Comparison of ENCODE assay signal across 12 cellular contexts in the genomic region with DNA sequence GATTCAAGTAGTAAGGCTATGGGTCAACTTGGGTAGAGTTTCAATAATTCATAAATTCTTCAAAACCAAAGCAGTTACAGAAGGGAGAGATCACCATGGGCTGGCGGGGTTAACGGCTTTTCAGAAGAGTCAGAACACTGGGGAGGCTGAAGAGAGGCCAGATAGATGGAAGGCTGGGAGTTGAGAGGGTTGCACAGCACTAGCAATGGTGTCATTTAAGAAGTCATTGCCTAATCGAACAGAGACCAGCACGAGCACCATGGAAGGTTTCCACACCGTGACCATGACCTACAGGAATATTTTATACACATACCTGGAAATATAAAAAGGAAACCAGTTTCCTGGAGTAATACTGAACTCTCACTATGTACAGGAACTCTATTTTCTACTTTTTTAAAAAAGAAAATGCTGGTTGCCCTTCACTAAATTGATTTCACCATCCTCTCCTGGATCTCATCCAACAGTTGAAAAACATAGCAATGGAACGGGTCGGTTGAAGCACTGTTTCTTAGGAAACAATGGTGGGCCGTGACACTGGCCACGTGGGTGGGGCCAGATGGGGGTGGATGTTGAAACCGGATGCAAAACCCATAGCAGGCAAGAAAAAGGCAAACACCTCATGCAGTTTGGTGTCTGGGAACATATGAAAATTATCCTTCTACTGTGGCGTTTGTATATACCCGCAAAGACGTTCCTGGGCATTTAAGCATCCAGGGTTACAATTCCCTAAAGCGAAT. TPM values are rescaled to one million over a fixed set of nuclear protein-coding genes. Genes with fewer than 3 reads are reported as not detected.
DNase-seq lines count a peak whose midpoint lies in the region; ATAC-seq and TF ChIP-seq lines count a peak whose summit lies in the region.
"Had no signal": no experiment of that assay in that cellular context is flagged by ENCODE, and none has a peak within 500 bp of the region (broad histone marks: within the 10 kb centered on the region; RNA-seq: fewer than 3 reads in every experiment).

No MANE protein-coding gene starts in this region.

- no peak overlapping the region for H3K27ac ChIP-seq in mammary epithelial cell (ENCODE audit: insufficient read depth, low read depth, low read length)
- H3K27ac ChIP-seq in lung (ENCODE audit: low read depth in 1 of 2, low read length in 1 of 2), result peak overlapping the region; percentile 7 to 24
- H3K27ac ChIP-seq in OCI-LY7 (ENCODE audit: low read depth, low read length, poor library complexity, severe bottlenecking), result no peak overlapping the region

- peaks cover 20% of the 10 kb centered on the region for H3K4me1 ChIP-seq in mammary epithelial cell (ENCODE audit: insufficient read depth, low read length)
- H3K4me1 ChIP-seq in lung (ENCODE audit: control insufficient read depth in 2 of 2, insufficient read depth in 2 of 2, low read length in 2 of 2), result peaks cover 1 to 5% of the 10 kb centered on the region in 2 donors
- no peaks in the 10 kb centered on the region for H3K4me1 ChIP-seq in OCI-LY7 (ENCODE audit: insufficient read depth, low read length, poor library complexity, severe bottlenecking)
- H3K4me1 ChIP-seq: Peyer's patch had no signal

- no peak overlapping the region for H3K9ac ChIP-seq in mammary epithelial cell (ENCODE audit: insufficient read depth, low read length)

- H3K79me2 ChIP-seq in mammary epithelial cell (ENCODE audit: insufficient read depth, low read length), result no peaks in the 10 kb centered on the region
- H3K79me2 ChIP-seq in OCI-LY7 (ENCODE audit: insufficient read depth, low read depth, low read length), result no peaks in the 10 kb centered on the region

- H3K27me3 Mint-ChIP-seq in MCF 10A (ENCODE audit: insufficient read depth, unreplicated experiment), result no peaks in the 10 kb centered on the region

- BruUV-seq in MCF 10A (replicated peaks; lab: Mats Ljungman, UMichigan) (no TSS peak), mammary epithelial cell (replicated peaks; lab: Mats Ljungman, UMichigan) (no TSS peak), OCI-LY7 (replicated peaks; lab: Mats Ljungman, UMichigan) (no TSS peak)

- H3K36me3 ChIP-seq in mammary epithelial cell (ENCODE audit: insufficient read depth, low read length) (no peaks in the 10 kb centered on the region), lung (ENCODE audit: control insufficient read depth in 2 of 2, insufficient read depth in 2 of 2, low read length in 2 of 2) (no peaks in the 10 kb centered on the region), OCI-LY7 (ENCODE audit: insufficient read depth, low read length) (no peaks in the 10 kb centered on the region)
- H3K36me3 ChIP-seq: Peyer's patch had no signal

- dilution Hi-C loops in mammary epithelial cell (cut with HindIII; ENCODE audit: low sequenced_read_pairs), result no loop called here

- in situ Hi-C loops in mammary epithelial cell (cut with MboI; ENCODE audit: low sequenced_read_pairs in 2 of 2), result no loop called here

- peaks cover 42% of the 10 kb centered on the region for H3K4me1 Mint-ChIP-seq in MCF 10A (ENCODE audit: insufficient read depth, unreplicated experiment)

- no peak overlapping the region for H2AFZ ChIP-seq in mammary epithelial cell (ENCODE audit: low read depth, low read length)
- H2AFZ ChIP-seq in OCI-LY7 (ENCODE audit: low read length), result no peak overlapping the region

- no peak for ATAC-seq in lung (ENCODE audit: insufficient read depth, low FRiP score)

- no peak overlapping the region for H3K4me2 ChIP-seq in mammary epithelial cell (ENCODE audit: insufficient read depth, low read depth, low read length)
- H3K4me2 ChIP-seq in OCI-LY7 (ENCODE audit: low read length), result no peak overlapping the region

- H3K36me3 Mint-ChIP-seq in MCF 10A (ENCODE audit: insufficient read depth, unreplicated experiment), result no peaks in the 10 kb centered on the region

- intact Hi-C loops in MCF 10A (cut with micrococcal nuclease), result no loop called here
- intact Hi-C loops in mammary epithelial cell (cut with micrococcal nuclease), result no loop called here
- intact Hi-C loops in OCI-LY7 (cut with micrococcal nuclease; ENCODE audit: unreplicated experiment), result no loop called here

- H3K27me3 ChIP-seq in mammary epithelial cell (ENCODE audit: insufficient read depth, low read length) (no peaks in the 10 kb centered on the region), lung (ENCODE audit: control insufficient read depth, insufficient read depth) (no peaks in the 10 kb centered on the region)
- H3K27me3 ChIP-seq: Peyer's patch had no signal

- H3K4me3 ChIP-seq in mammary epithelial cell (replicated peaks in 1 of 3; ENCODE audit: insufficient read depth in 1 of 3, low read depth in 2 of 3, low read length in 3 of 3), result no peak overlapping the region
- no peak overlapping the region for H3K4me3 ChIP-seq in epithelial cell of esophagus (ENCODE audit: low read length)
- no peak overlapping the region for H3K4me3 ChIP-seq in lung
- no peak overlapping the region for H3K4me3 ChIP-seq in OCI-LY7 (ENCODE audit: low read depth, low read length, poor library complexity, severe bottlenecking)
- H3K4me3 ChIP-seq: Peyer's patch had no signal

- DNase-seq in MCF 10A (ENCODE audit: unreplicated experiment) (peak; percentile 67), mammary epithelial cell (no peak), epithelial cell of esophagus (ENCODE audit: low read depth) (peak; percentile 37), lung (ENCODE audit: low spot score) (peak; percentile 52), ureter (ENCODE audit: low spot score) (peak; percentile 65), HK-2 (ENCODE audit: unreplicated experiment) (no peak), NCI-H526 treated with DMSO at 0.1 percent for 48 hours (lab: John Stamatoyannopoulos, UW) (no peak), OCI-LY7 (ENCODE audit: low spot score) (no peak)
- DNase-seq: 8988T; activated T-cell treated with anti-CD3 and anti-CD28 coated beads, Interleukin-2, amount 50 U/mL, for 1 hour; NCI-H2081; Peyer's patch had no signal

- no peaks in the 10 kb centered on the region for H4K20me1 ChIP-seq in mammary epithelial cell (ENCODE audit: insufficient read depth, low read length)
- no peaks in the 10 kb centered on the region for H4K20me1 ChIP-seq in OCI-LY7 (ENCODE audit: insufficient read depth, low read length)

- POLR2A ChIA-PET in MCF 10A (lab: Yijun Ruan, JAX), result no interaction called here
- POLR2A ChIA-PET in OCI-LY7 (lab: Charles Lee), result no interaction called here

- no peaks in the 10 kb centered on the region for H3K9me2 ChIP-seq in OCI-LY7 (ENCODE audit: insufficient read depth, low read length)

- CTCF ChIA-PET in MCF 10A (lab: Yijun Ruan, JAX), result no interaction called here
- CTCF ChIA-PET in mammary epithelial cell (lab: Charles Lee; ENCODE audit: low non-redundant PET), result no interaction called here
- CTCF ChIA-PET in OCI-LY7 (lab: Charles Lee; ENCODE audit: unreplicated experiment), result no interaction called here

- 57% methylated on average over 14 of the region's 14 CpGs for WGBS in mammary epithelial cell (ENCODE audit: low coverage, missing lambda C conversion rate)
- 34 to 54% methylated on average over 14 of the region's 14 CpGs for WGBS in lung, 2 donors

- no peak for TF ChIP-seq CTCF in MCF 10A (IDR thresholded peaks at IDR 0.05; ENCODE audit: unreplicated experiment)
- no peak for TF ChIP-seq CTCF in mammary epithelial cell (conservative IDR thresholded peaks at IDR 0.05 in 1 of 2, IDR thresholded peaks at IDR 0.05 in 1 of 2; ENCODE audit: extremely low read depth in 1 of 2, insufficient read depth in 1 of 2, low read depth in 1 of 2, low read length in 2 of 2)
- no peak for TF ChIP-seq CTCF in epithelial cell of esophagus (IDR thresholded peaks at IDR 0.05; ENCODE audit: insufficient read depth, low read depth, low read length, missing control alignments)
- TF ChIP-seq CTCF in lung (IDR thresholded peaks at IDR 0.05; ENCODE audit: control extremely low read depth, extremely low read depth), result no peak
- no peak for TF ChIP-seq CTCF in OCI-LY7 (conservative IDR thresholded peaks at IDR 0.05; ENCODE audit: low read length)

- H3K9me3 ChIP-seq in mammary epithelial cell (replicated peaks; ENCODE audit: insufficient read depth, low read length), result no peaks in the 10 kb centered on the region
- no peaks in the 10 kb centered on the region for H3K9me3 ChIP-seq in lung (ENCODE audit: control insufficient read depth in 2 of 2, insufficient read depth in 1 of 2, low read length in 1 of 2)
- H3K9me3 ChIP-seq in OCI-LY7 (ENCODE audit: low read length), result no peaks in the 10 kb centered on the region
- H3K9me3 ChIP-seq: Peyer's patch had no signal

- peak overlapping the region; percentile 23 for H3K27ac Mint-ChIP-seq in MCF 10A (ENCODE audit: low read depth, unreplicated experiment)

- no peaks in the 10 kb centered on the region for H3K9me3 Mint-ChIP-seq in MCF 10A (ENCODE audit: unreplicated experiment)

- H3K4me3 Mint-ChIP-seq in MCF 10A (ENCODE audit: unreplicated experiment), result no peak overlapping the region

RNA-seq across cellular contexts. Expression of a gene that starts 38.0 kb away (rescaled TPM):
- total RNA-seq in MCF 10A (2022), result 14.2 and 19.3 TPM in 2 replicates
- 10 to 100 TPM in 1 of 2 donors, 1 to 10 TPM in 1; 3.5 to 14.5 TPM for total RNA-seq in mammary epithelial cell
- 2.4 TPM for polyA plus RNA-seq in mammary epithelial cell
- 7.4 TPM for polyA minus RNA-seq in mammary epithelial cell
- 10 to 100 TPM; 28.1 to 55.5 TPM for total RNA-seq in lung
- polyA plus RNA-seq in lung, result 10 to 100 TPM; 19.3 to 52.4 TPM
- total RNA-seq in ureter, result 27.3 TPM
- not detected in 2 replicates for total RNA-seq in OCI-LY7 (2014; rRNA removed; shearing (Covaris generic))
- total RNA-seq in OCI-LY7 (2022), result not detected in 2 replicates

Comparison
In these comparisons a context has a peak if more than half of its experiments do, and no peak if none do; other contexts are left out.
1. DNase-seq: peak in MCF 10A (single experiment), epithelial cell of esophagus (single experiment), lung (single experiment) and ureter (single experiment); none in mammary epithelial cell (single experiment), HK-2 (single experiment), NCI-H526 treated with DMSO at 0.1 percent for 48 hours (single experiment) and OCI-LY7 (single experiment).
2. H3K27ac ChIP-seq: peak in lung (2 of 2); none in mammary epithelial cell (single experiment) and OCI-LY7 (single experiment).
3. RNA of a gene that starts 38.0 kb away (total RNA-seq): 28.1 to 55.5 TPM in lung, 27.3 TPM in ureter (single experiment), 3.5 to 14.5 TPM in mammary epithelial cell and 14.2 to 19.3 TPM in MCF 10A; not detected in OCI-LY7; every median in the first group is over 4 times any median in the second.